19 cellular contexts compared by ENCODE assay signal in the genomic region with DNA sequence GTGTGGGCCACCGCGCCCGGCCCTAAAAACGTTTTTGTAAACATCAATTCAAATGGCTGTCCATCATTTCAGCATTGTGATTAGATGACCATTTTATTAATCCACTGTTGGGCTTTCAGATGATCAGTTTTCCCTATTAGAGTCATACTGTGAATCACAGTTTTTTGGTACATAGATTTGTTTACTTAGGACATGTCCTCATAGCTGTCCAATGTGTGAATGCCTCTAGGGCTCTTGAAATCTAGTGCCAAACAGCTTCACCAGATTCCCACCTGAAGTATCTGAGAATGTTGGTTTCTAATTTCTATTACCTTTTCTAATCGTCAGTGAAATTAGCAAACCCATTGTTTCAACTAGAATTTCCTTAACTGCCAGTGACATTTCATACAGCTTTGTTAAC.
A peak's percentile ranks its signal among the peaks of the same experiment; 100 is the strongest.
DNase-seq lines count a peak whose midpoint lies in the region; ATAC-seq and TF ChIP-seq lines count a peak whose summit lies in the region.
"Had no signal": no experiment of that assay in that cellular context is flagged by ENCODE, and none has a peak within 500 bp of the region (broad histone marks: within the 10 kb centered on the region; RNA-seq: fewer than 3 reads in every experiment).

No MANE protein-coding gene starts in this region.

- no peak overlapping the region for H3K27ac Mint-ChIP-seq in MCF 10A (ENCODE audit: low read depth, unreplicated experiment)
- H3K27ac Mint-ChIP-seq in stimulated activated effector memory CD8-positive, alpha-beta T cell treated with anti-CD3 and anti-CD28 coated beads, Interleukin-12 subunit alpha, Interleukin-12 subunit beta, amount 100 ng/mL, for 72 hours, result peak overlapping the region; percentile 21
- H3K27ac Mint-ChIP-seq in stimulated activated naive B cell treated with anti-CD40 and anti-IgM and Interleukin-4, amounts not matched to agents 10 μg/mL and 1 μg/mL and 100 μg/mL, for 72 hours, result no peak overlapping the region
- H3K27ac Mint-ChIP-seq: CD4-positive, alpha-beta T cell; GM23338 had no signal

- H3K36me3 Mint-ChIP-seq in MCF 10A (ENCODE audit: insufficient read depth, unreplicated experiment), result peaks cover 57% of the 10 kb centered on the region
- peaks cover 72% of the 10 kb centered on the region for H3K36me3 Mint-ChIP-seq in stimulated activated effector memory CD8-positive, alpha-beta T cell treated with anti-CD3 and anti-CD28 coated beads, Interleukin-12 subunit alpha, Interleukin-12 subunit beta, amount 100 ng/mL, for 72 hours
- H3K36me3 Mint-ChIP-seq in stimulated activated naive B cell treated with anti-CD40 and anti-IgM and Interleukin-4, amounts not matched to agents 10 μg/mL and 1 μg/mL and 100 μg/mL, for 72 hours, result peaks cover 39 to 52% of the 10 kb centered on the region in 2 donors

- H3K9me3 Mint-ChIP-seq in MCF 10A (ENCODE audit: unreplicated experiment), result no peaks in the 10 kb centered on the region
- no peaks in the 10 kb centered on the region for H3K9me3 Mint-ChIP-seq in stimulated activated effector memory CD8-positive, alpha-beta T cell treated with anti-CD3 and anti-CD28 coated beads, Interleukin-12 subunit alpha, Interleukin-12 subunit beta, amount 100 ng/mL, for 72 hours
- H3K9me3 Mint-ChIP-seq in stimulated activated naive B cell treated with anti-CD40 and anti-IgM and Interleukin-4, amounts not matched to agents 10 μg/mL and 1 μg/mL and 100 μg/mL, for 72 hours, result peaks cover 0 to 5% of the 10 kb centered on the region in 2 donors
- H3K9me3 Mint-ChIP-seq: CD4-positive, alpha-beta T cell had no signal

- DNase-seq in MCF 10A (ENCODE audit: unreplicated experiment) (peak; percentile 14), breast epithelium (ENCODE audit: low spot score in 2 of 2) (no peak), RWPE2 (ENCODE audit: low spot score) (no peak), epithelial cell of esophagus (ENCODE audit: low read depth) (peak; percentile 75), epidermal melanocyte (ENCODE audit: insufficient read length, low spot score) (no peak)
- no peak for DNase-seq in stimulated activated effector memory CD8-positive, alpha-beta T cell treated with anti-CD3 and anti-CD28 coated beads, Interleukin-12 subunit alpha, Interleukin-12 subunit beta, amount 100 ng/mL, for 72 hours (ENCODE audit: low spot score in 2 of 2)
- no peak for DNase-seq in stimulated activated naive B cell treated with anti-CD40 and anti-IgM and Interleukin-4, amounts not matched to agents 10 μg/mL and 1 μg/mL and 100 μg/mL, for 72 hours
- DNase-seq: AML-193; CD4-positive, alpha-beta T cell; DMS153; DMS79; GF-D8; HCEC 1CT had no signal

- TF ChIP-seq POLR2A in breast epithelium (IDR thresholded peaks at IDR 0.05), result no peak

- H3K27me3 Mint-ChIP-seq in MCF 10A (ENCODE audit: insufficient read depth, unreplicated experiment), result no peaks in the 10 kb centered on the region
- H3K27me3 Mint-ChIP-seq in stimulated activated naive B cell treated with anti-CD40 and anti-IgM and Interleukin-4, amounts not matched to agents 10 μg/mL and 1 μg/mL and 100 μg/mL, for 72 hours, result no peaks in the 10 kb centered on the region
- H3K27me3 Mint-ChIP-seq: CD4-positive, alpha-beta T cell had no signal

- no peaks in the 10 kb centered on the region for H3K27me3 ChIP-seq in breast epithelium
- H3K27me3 ChIP-seq in RWPE2 (ENCODE audit: insufficient read depth, poor library complexity, severe bottlenecking), result no peaks in the 10 kb centered on the region

- H3K4me1 Mint-ChIP-seq in MCF 10A (ENCODE audit: insufficient read depth, unreplicated experiment), result no peaks in the 10 kb centered on the region
- H3K4me1 Mint-ChIP-seq in stimulated activated effector memory CD8-positive, alpha-beta T cell treated with anti-CD3 and anti-CD28 coated beads, Interleukin-12 subunit alpha, Interleukin-12 subunit beta, amount 100 ng/mL, for 72 hours, result no peaks in the 10 kb centered on the region
- H3K4me1 Mint-ChIP-seq in stimulated activated naive B cell treated with anti-CD40 and anti-IgM and Interleukin-4, amounts not matched to agents 10 μg/mL and 1 μg/mL and 100 μg/mL, for 72 hours, result peaks cover 13 to 15% of the 10 kb centered on the region in 2 donors

- CTCF ChIA-PET in MCF 10A (lab: Yijun Ruan, JAX), result interaction anchor here (0.6 to 1.3 kb wide), 9 partner anchors 9 to 1141 kb away, joined by 3 to 8 read pairs (median 3); no protein-coding TSS in a partner anchor

- H3K27ac ChIP-seq in breast epithelium (no peak overlapping the region), RWPE2 (ENCODE audit: poor library complexity, severe bottlenecking) (no peak overlapping the region)
- H3K27ac ChIP-seq: 22Rv1, A549, C4-2B, HL-60 had no signal

- no peaks in the 10 kb centered on the region for H3K9me3 ChIP-seq in breast epithelium
- H3K9me3 ChIP-seq in RWPE2 (ENCODE audit: severe bottlenecking), result no peaks in the 10 kb centered on the region
- H3K9me3 ChIP-seq: A549 had no signal

- no TSS peak for BruUV-seq in MCF 10A (replicated peaks; lab: Mats Ljungman, UMichigan)

- ATAC-seq in RWPE2 (ENCODE audit: low read depth), result peak; percentile 51; the same call in 1 of the 3 replicates
- no peak for ATAC-seq in stimulated activated effector memory CD8-positive, alpha-beta T cell treated with anti-CD3 and anti-CD28 coated beads, Interleukin-12 subunit alpha, Interleukin-12 subunit beta, amount 100 ng/mL, for 72 hours
- ATAC-seq in stimulated activated naive B cell treated with anti-CD40 and anti-IgM and Interleukin-4, amounts not matched to agents 10 μg/mL and 1 μg/mL and 100 μg/mL, for 72 hours (replicated peaks), result no peak
- ATAC-seq in HG03139 (IDR thresholded peaks at IDR 0.05; ENCODE audit: unreplicated experiment), result no peak
- ATAC-seq: A549, GM23338 had no signal

- H3K36me3 ChIP-seq in breast epithelium, result no peaks in the 10 kb centered on the region
- peaks cover 45% of the 10 kb centered on the region for H3K36me3 ChIP-seq in RWPE2 (ENCODE audit: low read depth)

- H3K4me1 ChIP-seq in breast epithelium (no peaks in the 10 kb centered on the region), RWPE2 (ENCODE audit: insufficient read depth, poor library complexity, severe bottlenecking) (peaks cover 7% of the 10 kb centered on the region)
- H3K4me1 ChIP-seq: A549 had no signal

- H3K4me3 Mint-ChIP-seq in MCF 10A (ENCODE audit: unreplicated experiment), result no peak overlapping the region
- no peak overlapping the region for H3K4me3 Mint-ChIP-seq in stimulated activated effector memory CD8-positive, alpha-beta T cell treated with anti-CD3 and anti-CD28 coated beads, Interleukin-12 subunit alpha, Interleukin-12 subunit beta, amount 100 ng/mL, for 72 hours
- no peak overlapping the region for H3K4me3 Mint-ChIP-seq in stimulated activated naive B cell treated with anti-CD40 and anti-IgM and Interleukin-4, amounts not matched to agents 10 μg/mL and 1 μg/mL and 100 μg/mL, for 72 hours
- H3K4me3 Mint-ChIP-seq: CD4-positive, alpha-beta T cell; GM23338 had no signal

- intact Hi-C loops in MCF 10A (cut with micrococcal nuclease), result no loop called here
- intact Hi-C loops in breast epithelium (cut with DNase I; ENCODE audit: low total_unique reads), result no loop called here

- POLR2A ChIA-PET in MCF 10A (lab: Yijun Ruan, JAX), result interaction anchor here (0.6 kb wide), 1 partner anchor 130 kb away, joined by 4 read pairs; no protein-coding TSS in a partner anchor

- TF ChIP-seq CTCF in MCF 10A (IDR thresholded peaks at IDR 0.05; ENCODE audit: unreplicated experiment) (no peak), breast epithelium (IDR thresholded peaks at IDR 0.05) (no peak), RWPE2 (IDR thresholded peaks at IDR 0.05; ENCODE audit: poor library complexity, severe bottlenecking) (no peak), epithelial cell of esophagus (IDR thresholded peaks at IDR 0.05; ENCODE audit: insufficient read depth, low read depth, low read length, missing control alignments) (no peak)

- H3K4me3 ChIP-seq in breast epithelium, result no peak overlapping the region
- H3K4me3 ChIP-seq in RWPE2 (ENCODE audit: severe bottlenecking), result no peak overlapping the region
- no peak overlapping the region for H3K4me3 ChIP-seq in epithelial cell of esophagus (ENCODE audit: low read length)
- H3K4me3 ChIP-seq: A549, GM23338 had no signal

Comparison
In these comparisons a context has a peak if more than half of its experiments do, and no peak if none do; other contexts are left out.
1. DNase-seq: peak in MCF 10A (single experiment) and epithelial cell of esophagus (single experiment); none in breast epithelium (0 of 2), RWPE2 (single experiment), stimulated activated effector memory CD8-positive, alpha-beta T cell treated with anti-CD3 and anti-CD28 coated beads, Interleukin-12 subunit alpha, Interleukin-12 subunit beta, amount 100 ng/mL, for 72 hours (0 of 2), stimulated activated naive B cell treated with anti-CD40 and anti-IgM and Interleukin-4, amounts not matched to agents 10 μg/mL and 1 μg/mL and 100 μg/mL, for 72 hours (single experiment) and epidermal melanocyte (single experiment).